8 cellular contexts compared by ENCODE assay signal in genomic region chr7:129053938-129054437, GRCh38. TPM values are rescaled to one million over a fixed set of nuclear protein-coding genes. Genes with fewer than 3 reads are reported as not detected.
A peak's percentile ranks its signal among the peaks of the same experiment; 100 is the strongest.
DNase-seq lines count a peak whose midpoint lies in the region; ATAC-seq and TF ChIP-seq lines count a peak whose summit lies in the region.

No MANE protein-coding gene starts in this region.

- H3K27me3 ChIP-seq in prostate gland (replicated peaks; ENCODE audit: insufficient read depth) = no peaks in the 10 kb centered on the region

- peaks cover 4% of the 10 kb centered on the region for H3K4me1 ChIP-seq in prostate gland (replicated peaks)

- H3K4me1 Mint-ChIP-seq in activated T-cell treated with anti-CD3 and anti-CD28 coated beads, Interleukin-2, amount 50 U/mL, for 72 hours (ENCODE audit: low read depth) = peaks cover 41% of the 10 kb centered on the region

- peak overlapping the region; percentile 100 for H3K27ac Mint-ChIP-seq in activated T-cell treated with anti-CD3 and anti-CD28 coated beads, Interleukin-2, amount 50 U/mL, for 72 hours

- H3K9me3 ChIP-seq in prostate gland = no peaks in the 10 kb centered on the region

- peak overlapping the region; percentile 74 to 93 for H3K4me3 ChIP-seq in prostate gland

- no peaks in the 10 kb centered on the region for H3K36me3 ChIP-seq in prostate gland

- peak overlapping the region; percentile 94 to 95 for H3K4me3 Mint-ChIP-seq in activated T-cell treated with anti-CD3 and anti-CD28 coated beads, Interleukin-2, amount 50 U/mL, for 72 hours

- WGBS in prostate gland = under 1% methylated on average over 10 of the region's 10 CpGs

- H3K36me3 Mint-ChIP-seq in activated T-cell treated with anti-CD3 and anti-CD28 coated beads, Interleukin-2, amount 50 U/mL, for 72 hours (ENCODE audit: insufficient read depth in 2 of 2) = peaks cover 7 to 13% of the 10 kb centered on the region in 2 donors

- TF ChIP-seq POLR2A in prostate gland (IDR thresholded peaks at IDR 0.05) = no peak

- no peak for DNase-seq in activated T-cell treated with anti-CD3 and anti-CD28 coated beads, Interleukin-2, amount 50 U/mL, for 72 hours
- no peak for DNase-seq in activated T-cell treated with anti-CD3 and anti-CD28 coated beads, Interleukin-2, amount 50 U/mL, for 1 hour
- DNase-seq in fibroblast of peridontal ligament (ENCODE audit: extremely low read depth) (peak; percentile 36), prostate gland (ENCODE audit: low spot score) (no peak)
- no peak for DNase-seq in activated effector memory CD4-positive, alpha-beta T cell treated with anti-CD3 and anti-CD28 coated beads, Interleukin-2, amount 50 U/mL, for 16 hours

- peaks cover 0 to 2% of the 10 kb centered on the region in 2 donors for H3K9me3 Mint-ChIP-seq in activated T-cell treated with anti-CD3 and anti-CD28 coated beads, Interleukin-2, amount 50 U/mL, for 72 hours

- H3K27me3 Mint-ChIP-seq in activated T-cell treated with anti-CD3 and anti-CD28 coated beads, Interleukin-2, amount 50 U/mL, for 72 hours (ENCODE audit: low read depth) = peaks cover 2% of the 10 kb centered on the region

- no peak for TF ChIP-seq CTCF in prostate gland (IDR thresholded peaks at IDR 0.05)

- H3K27ac ChIP-seq in prostate gland = peak overlapping the region; percentile 96 to 97

- no peak for ATAC-seq in activated T-cell treated with anti-CD3 and anti-CD28 coated beads, Interleukin-2, amount 50 U/mL, for 72 hours (replicated peaks in 1 of 2)
- peak; percentile 25 for ATAC-seq in SK-N-SH treated with all-trans-retinoic acid at 6 μM for 48 hours
- ATAC-seq in HG03571 (IDR thresholded peaks at IDR 0.05; ENCODE audit: unreplicated experiment) = no peak
- ATAC-seq in HG03378 (IDR thresholded peaks at IDR 0.05; ENCODE audit: unreplicated experiment) = no peak

- intact Hi-C loops in prostate gland (cut with DNase I) = no loop called here

TF ChIP-seq in SK-N-SH treated with all-trans-retinoic acid at 6 μM for 48 hours, 23 proteins besides CTCF, POLR2A, EP300 and RAD21:
- no peak for TF ChIP-seq ESRRG (CRISPR knock-in tag; IDR thresholded peaks at IDR 0.05)
- TF ChIP-seq ZNF8 (CRISPR knock-in tag; IDR thresholded peaks at IDR 0.05) = no peak
- TF ChIP-seq CSRNP3 (CRISPR knock-in tag; IDR thresholded peaks at IDR 0.05) = no peak
- TF ChIP-seq RARB (CRISPR knock-in tag; IDR thresholded peaks at IDR 0.05) = no peak
- no peak for TF ChIP-seq GLIS3 (CRISPR knock-in tag; IDR thresholded peaks at IDR 0.05)
- TF ChIP-seq POU6F1 (CRISPR knock-in tag; IDR thresholded peaks at IDR 0.05; ENCODE audit: borderline replicate concordance, low read depth) = no peak
- no peak for TF ChIP-seq PPARA (CRISPR knock-in tag; IDR thresholded peaks at IDR 0.05; ENCODE audit: borderline replicate concordance)
- TF ChIP-seq ISL1 (CRISPR knock-in tag; IDR thresholded peaks at IDR 0.05) = no peak
- no peak for TF ChIP-seq BACH2 (CRISPR knock-in tag; IDR thresholded peaks at IDR 0.05; ENCODE audit: borderline replicate concordance)
- no peak for TF ChIP-seq ZNF565 (CRISPR knock-in tag; conservative IDR thresholded peaks at IDR 0.05; ENCODE audit: low read depth)
- TF ChIP-seq TOX (CRISPR knock-in tag; IDR thresholded peaks at IDR 0.05; ENCODE audit: borderline replicate concordance) = no peak
- no peak for TF ChIP-seq CSDC2 (CRISPR knock-in tag; IDR thresholded peaks at IDR 0.05)
- TF ChIP-seq OSR1 (CRISPR knock-in tag; IDR thresholded peaks at IDR 0.05) = no peak
- TF ChIP-seq TCF4 (CRISPR knock-in tag; IDR thresholded peaks at IDR 0.05; ENCODE audit: borderline replicate concordance) = no peak
- no peak for TF ChIP-seq SNAI2 (CRISPR knock-in tag; IDR thresholded peaks at IDR 0.05)
- no peak for TF ChIP-seq ZC3H10 (CRISPR knock-in tag; IDR thresholded peaks at IDR 0.05)
- TF ChIP-seq ZNF70 (CRISPR knock-in tag; IDR thresholded peaks at IDR 0.05) = no peak
- TF ChIP-seq CREB5 (CRISPR knock-in tag; IDR thresholded peaks at IDR 0.05; ENCODE audit: low read depth) = no peak
- no peak for TF ChIP-seq PATZ1 (CRISPR knock-in tag; IDR thresholded peaks at IDR 0.05; ENCODE audit: borderline replicate concordance)

RNA-seq across cellular contexts. Expression of gene TNPO3, which starts 0.9 kb away (rescaled TPM):
- total RNA-seq in activated T-cell treated with anti-CD3 and anti-CD28 coated beads, Interleukin-2, amount 50 U/mL, for 72 hours = 10 to 100 TPM; 62.0 to 81.4 TPM
- total RNA-seq in prostate gland = 10 to 100 TPM; 32.2 to 42.3 TPM
